Comparison of ENCODE assay signal across 10 cellular contexts in the genomic region with DNA sequence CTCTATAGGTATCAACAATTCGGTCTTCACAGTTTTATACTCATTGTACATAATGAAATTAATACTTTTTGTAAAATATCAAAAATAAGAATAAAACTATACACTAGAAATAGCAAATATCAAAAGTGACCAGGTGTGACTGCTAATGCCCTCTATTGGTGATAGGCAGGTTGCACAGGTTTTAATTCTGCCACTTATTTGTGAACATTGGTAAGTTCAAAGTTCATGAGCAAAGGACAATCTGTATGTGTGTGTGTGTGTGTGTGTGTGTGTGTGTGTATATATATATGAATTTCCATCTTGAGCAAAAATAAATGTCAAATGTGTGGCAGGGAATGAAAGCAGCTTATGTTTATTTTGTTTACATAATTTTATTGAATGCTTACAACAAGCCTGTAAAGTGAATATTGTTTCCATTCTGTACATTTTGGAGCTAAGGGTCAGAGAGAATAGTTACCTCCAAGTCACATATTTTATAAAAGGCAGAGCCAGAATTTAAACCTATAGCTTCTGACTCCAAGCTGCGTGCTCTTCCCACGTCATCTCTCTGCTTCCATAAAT.
DNase-seq lines count a peak whose midpoint lies in the region; ATAC-seq and TF ChIP-seq lines count a peak whose summit lies in the region.
"Had no signal": no experiment of that assay in that cellular context is flagged by ENCODE, and none has a peak within 500 bp of the region (broad histone marks: within the 10 kb centered on the region; RNA-seq: fewer than 3 reads in every experiment).

No MANE protein-coding gene starts in this region.

- no peaks in the 10 kb centered on the region for H3K27me3 ChIP-seq in brain microvascular endothelial cell (replicated peaks)
- H3K27me3 ChIP-seq in Peyer's patch: no peaks in the 10 kb centered on the region

- TF ChIP-seq CTCF in brain microvascular endothelial cell (IDR thresholded peaks at IDR 0.05; ENCODE audit: low read depth, low read length, missing control alignments): peak; percentile 60
- peak; percentile 77 for TF ChIP-seq CTCF in retinal pigment epithelial cell (conservative IDR thresholded peaks at IDR 0.05; ENCODE audit: low read depth, low read length)
- TF ChIP-seq CTCF in Peyer's patch (IDR thresholded peaks at IDR 0.05): peak in 3 of 6 experiments; percentile 56 to 64 (median 62)
- TF ChIP-seq CTCF in omental fat pad (IDR thresholded peaks at IDR 0.05): no peak

- peak; percentile 67 for ATAC-seq in HG03378 (IDR thresholded peaks at IDR 0.05; ENCODE audit: unreplicated experiment)
- ATAC-seq in omental fat pad (ENCODE audit: low FRiP score): no peak
- ATAC-seq in stimulated activated naive CD8-positive, alpha-beta T cell treated with anti-CD3 and anti-CD28 coated beads, Interleukin-15, Interleukin-2, amounts not matched to agents 100 U/mL and 50 U/mL, for 24 hours: no peak

- DNase-seq in NCI-H510A treated with DMSO at 0.1 percent for 48 hours (lab: John Stamatoyannopoulos, UW) (peak; percentile 3), NCI-H510A (lab: John Stamatoyannopoulos, UW) (no peak), brain microvascular endothelial cell (no peak), retinal pigment epithelial cell (ENCODE audit: low read depth) (no peak), Peyer's patch (no peak), omental fat pad (ENCODE audit: low spot score) (no peak)
- no peak for DNase-seq in stimulated activated naive CD8-positive, alpha-beta T cell treated with anti-CD3 and anti-CD28 coated beads, Interleukin-15, Interleukin-2, amounts not matched to agents 100 U/mL and 50 U/mL, for 24 hours
- DNase-seq: activated gamma-delta T cell treated with Interleukin-2 at 50 U/mL for 16 hours, C1 segment of cervical spinal cord had no signal

- H3K4me3 ChIP-seq in brain microvascular endothelial cell (ENCODE audit: low read depth, low read length) (no peak overlapping the region), retinal pigment epithelial cell (ENCODE audit: low read length) (no peak overlapping the region), Peyer's patch (no peak overlapping the region)

- H3K9me3 ChIP-seq in Peyer's patch: no peaks in the 10 kb centered on the region

- H3K27ac ChIP-seq in brain microvascular endothelial cell: no peak overlapping the region
- H3K27ac ChIP-seq in Peyer's patch: no peak overlapping the region

- in situ Hi-C loops in brain microvascular endothelial cell (cut with HindIII; ENCODE audit: low pct_ligation_motif_present, low sequenced_read_pairs): no loop called here

- H3K36me3 ChIP-seq in brain microvascular endothelial cell (replicated peaks) (no peaks in the 10 kb centered on the region), Peyer's patch (no peaks in the 10 kb centered on the region)

- no peak for TF ChIP-seq POLR2A in Peyer's patch (IDR thresholded peaks at IDR 0.05)

- no peaks in the 10 kb centered on the region for H3K4me1 ChIP-seq in Peyer's patch

Comparison
In these comparisons a context has a peak if more than half of its experiments do, and no peak if none do; other contexts are left out.
1. CTCF ChIP-seq: peak in brain microvascular endothelial cell (single experiment) and retinal pigment epithelial cell (single experiment); none in omental fat pad (0 of 3).